ENCODE assay signal across 22 cellular contexts in the genomic region with DNA sequence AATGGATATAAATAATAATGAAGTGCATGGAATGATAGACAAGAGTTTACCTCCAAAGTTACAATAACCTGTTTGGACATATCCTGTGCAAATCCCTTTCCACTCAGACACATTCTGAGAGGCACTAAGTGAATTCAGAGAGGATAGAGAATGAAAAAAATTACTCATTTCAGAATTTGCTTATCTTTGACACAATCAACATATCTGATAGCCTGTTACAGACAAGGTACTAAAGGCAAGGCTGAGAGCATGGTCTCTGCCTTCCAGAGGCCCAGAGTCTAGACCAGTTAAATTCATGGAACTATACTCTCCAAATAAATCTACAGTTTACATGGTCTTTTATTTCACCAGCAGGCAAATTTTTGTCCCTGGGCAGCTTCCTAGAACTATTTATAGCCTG.
"Had no signal": no experiment of that assay in that cellular context is flagged by ENCODE, and none has a peak within 500 bp of the region (broad histone marks: within the 10 kb centered on the region; RNA-seq: fewer than 3 reads in every experiment).

No MANE protein-coding gene starts in this region.

- DNase-seq: activated CD4-positive, alpha-beta memory T cell treated with anti-CD3 and anti-CD28 coated beads, Interleukin-2, amount 10 ng/mL, durations not matched to agents 7 days and 5 days; activated CD4-positive, alpha-beta T cell treated with anti-CD3 and anti-CD28 coated beads, Interleukin-2, amount 10 ng/mL, durations not matched to agents 24 days and 14 days; activated naive CD4-positive, alpha-beta T cell; cerebellar nuclear complex; endodermal cell; heart left ventricle; islet precursor cell; left cardiac atrium; ovary; psoas muscle; right cardiac atrium; stimulated activated CD4-positive, alpha-beta T cell treated with anti-CD3 and anti-CD28 coated beads, Interleukin-1b, Interleukin-23, amount 100 ng/mL, for 48 hours; T-cell; transverse colon; uterus had no signal

- H3K27me3 ChIP-seq: gastroesophageal sphincter, heart left ventricle, neutrophil, ovary, transverse colon, uterus had no signal

- ATAC-seq: gastroesophageal sphincter, heart left ventricle, left cardiac atrium, psoas muscle, right cardiac atrium, T-cell, WTC11 had no signal

- H3K4me3 ChIP-seq: coronary artery, gastroesophageal sphincter, heart left ventricle, ovary, psoas muscle, transverse colon, uterus had no signal

- FAIRE-seq: TTC549 had no signal

- H3K27me3 Mint-ChIP-seq: activated CD4-positive, alpha-beta memory T cell treated with anti-CD3 and anti-CD28 coated beads, Interleukin-2, amount 10 ng/mL, durations not matched to agents 7 days and 5 days; activated CD4-positive, alpha-beta T cell treated with anti-CD3 and anti-CD28 coated beads, Interleukin-2, amount 10 ng/mL, durations not matched to agents 24 days and 14 days; T-cell had no signal

- H3K27ac Mint-ChIP-seq: activated CD4-positive, alpha-beta memory T cell treated with anti-CD3 and anti-CD28 coated beads, Interleukin-2, amount 10 ng/mL, durations not matched to agents 7 days and 5 days; activated CD4-positive, alpha-beta T cell treated with anti-CD3 and anti-CD28 coated beads, Interleukin-2, amount 10 ng/mL, durations not matched to agents 24 days and 14 days; endodermal cell; nephron; T-cell; WTC11 had no signal

- H3K27ac ChIP-seq: coronary artery, epithelial cell of prostate, gastroesophageal sphincter, heart left ventricle, neutrophil, ovary, psoas muscle, transverse colon, uterus had no signal

- H3K4me1 ChIP-seq: gastroesophageal sphincter, heart left ventricle, psoas muscle, transverse colon, uterus had no signal

- H3K9me3 ChIP-seq: gastroesophageal sphincter, heart left ventricle, neutrophil, ovary, psoas muscle, transverse colon, uterus had no signal

- H3K9me3 Mint-ChIP-seq: endodermal cell, nephron, T-cell, WTC11 had no signal

- H3K36me3 ChIP-seq: gastroesophageal sphincter, heart left ventricle, neutrophil, ovary, transverse colon, uterus had no signal

- H3K4me1 Mint-ChIP-seq: nephron, T-cell had no signal

- H3K36me3 Mint-ChIP-seq: T-cell, WTC11 had no signal

- H3K4me3 Mint-ChIP-seq: activated CD4-positive, alpha-beta memory T cell treated with anti-CD3 and anti-CD28 coated beads, Interleukin-2, amount 10 ng/mL, durations not matched to agents 7 days and 5 days; activated CD4-positive, alpha-beta T cell treated with anti-CD3 and anti-CD28 coated beads, Interleukin-2, amount 10 ng/mL, durations not matched to agents 24 days and 14 days; endodermal cell; nephron; T-cell; WTC11 had no signal
